In genomic region chr3:39096775-39097174, GRCh38 we compare ENCODE assay signal across 12 cellular contexts. TPM values are rescaled to one million over a fixed set of nuclear protein-coding genes. Genes with fewer than 3 reads are reported as not detected.
A peak's percentile ranks its signal among the peaks of the same experiment; 100 is the strongest.
DNase-seq lines count a peak whose midpoint lies in the region; ATAC-seq and TF ChIP-seq lines count a peak whose summit lies in the region.
"Had no signal": no experiment of that assay in that cellular context is flagged by ENCODE, and none has a peak within 500 bp of the region (broad histone marks: within the 10 kb centered on the region; RNA-seq: fewer than 3 reads in every experiment).

No MANE protein-coding gene starts in this region.

- no peak for DNase-seq in activated naive CD8-positive, alpha-beta T cell treated with anti-CD3 and anti-CD28 coated beads for 36 hours
- DNase-seq in right lobe of liver (no peak), HK-2 (ENCODE audit: unreplicated experiment) (no peak)
- DNase-seq in activated CD4-positive, CD25-positive, alpha-beta regulatory T cell treated with anti-CD3 and anti-CD28 coated beads, Interleukin-2, amount 50 U/mL, for 72 hours = no peak
- DNase-seq: activated effector memory CD4-positive, alpha-beta T cell treated with anti-CD3 and anti-CD28 coated beads, Interleukin-2, amount 50 U/mL, for 16 hours; OCI-M1; WERI-Rb-1 had no signal

- no peak overlapping the region for H3K4me3 ChIP-seq in right lobe of liver
- H3K4me3 ChIP-seq: skin epidermis had no signal

- intact Hi-C loops in right lobe of liver (cut with DNase I) = no loop called here

- no peaks in the 10 kb centered on the region for H3K9me3 Mint-ChIP-seq in activated naive CD8-positive, alpha-beta T cell (ENCODE audit: low read depth)
- no peaks in the 10 kb centered on the region for H3K9me3 Mint-ChIP-seq in activated naive CD8-positive, alpha-beta T cell treated with anti-CD3 and anti-CD28 coated beads for 36 hours

- TF ChIP-seq CTCF in right lobe of liver (IDR thresholded peaks at IDR 0.05) = no peak

- no peak for TF ChIP-seq POLR2A in right lobe of liver (IDR thresholded peaks at IDR 0.05)

- peak; percentile 25 to 58 (median 52) for ATAC-seq in right lobe of liver
- no peak for ATAC-seq in HG03432 (IDR thresholded peaks at IDR 0.05; ENCODE audit: unreplicated experiment)

- no peaks in the 10 kb centered on the region for H3K27me3 Mint-ChIP-seq in activated naive CD8-positive, alpha-beta T cell
- H3K27me3 Mint-ChIP-seq in activated naive CD8-positive, alpha-beta T cell treated with anti-CD3 and anti-CD28 coated beads for 36 hours = no peaks in the 10 kb centered on the region

- H3K4me1 Mint-ChIP-seq in activated naive CD8-positive, alpha-beta T cell (ENCODE audit: low read depth) = peaks cover 5% of the 10 kb centered on the region
- H3K4me1 Mint-ChIP-seq in activated naive CD8-positive, alpha-beta T cell treated with anti-CD3 and anti-CD28 coated beads for 36 hours = peaks cover 6% of the 10 kb centered on the region

- H3K4me1 ChIP-seq in right lobe of liver = no peaks in the 10 kb centered on the region

- peaks cover 0 to 57% (median 24%) of the 10 kb centered on the region in 4 donors for H3K36me3 ChIP-seq in right lobe of liver

- H3K36me3 Mint-ChIP-seq in activated naive CD8-positive, alpha-beta T cell = peaks cover 2% of the 10 kb centered on the region
- H3K36me3 Mint-ChIP-seq in activated naive CD8-positive, alpha-beta T cell treated with anti-CD3 and anti-CD28 coated beads for 36 hours = peaks cover 8% of the 10 kb centered on the region

- H3K9me3 ChIP-seq in right lobe of liver = no peaks in the 10 kb centered on the region

- H3K27ac Mint-ChIP-seq in activated naive CD8-positive, alpha-beta T cell = peak overlapping the region; percentile 47
- no peak overlapping the region for H3K27ac Mint-ChIP-seq in activated naive CD8-positive, alpha-beta T cell treated with anti-CD3 and anti-CD28 coated beads for 36 hours

- H3K27ac ChIP-seq in cingulate gyrus (ENCODE audit: low read depth, low read length) (peak overlapping the region; percentile 80), right lobe of liver (no peak overlapping the region), temporal lobe (ENCODE audit: low read depth, low read length) (peak overlapping the region; percentile 53)
- H3K27ac ChIP-seq: WERI-Rb-1 had no signal

- H3K4me3 Mint-ChIP-seq in activated naive CD8-positive, alpha-beta T cell = no peak overlapping the region
- no peak overlapping the region for H3K4me3 Mint-ChIP-seq in activated naive CD8-positive, alpha-beta T cell treated with anti-CD3 and anti-CD28 coated beads for 36 hours

- WGBS in right lobe of liver (ENCODE audit: insufficient coverage, low coverage, low lambda C conversion rate, missing lambda C conversion rate) = 8% methylated on average over 2 of the region's 3 CpGs

- no peaks in the 10 kb centered on the region for H3K27me3 ChIP-seq in right lobe of liver

RNA-seq across cellular contexts. Expression of gene GORASP1, which starts 10.7 kb away (rescaled TPM):
- 10 to 100 TPM; 11.5 to 11.9 TPM for total RNA-seq in activated naive CD8-positive, alpha-beta T cell treated with anti-CD3 and anti-CD28 coated beads for 36 hours
- 10 to 100 TPM; 27.8 to 35.5 (median 33.1) TPM for total RNA-seq in right lobe of liver
- 18.2 TPM for total RNA-seq in temporal lobe

RNA-seq across cellular contexts. Expression of gene TTC21A, which starts 10.7 kb away (rescaled TPM):
- under 1 TPM; 0.42 to 0.78 TPM for total RNA-seq in activated naive CD8-positive, alpha-beta T cell treated with anti-CD3 and anti-CD28 coated beads for 36 hours
- total RNA-seq in right lobe of liver (1 to 10 TPM; 1.4 to 3.5 (median 2.5) TPM), temporal lobe (2.0 TPM)

RNA-seq across cellular contexts. Expression of gene WDR48, which starts 45.0 kb away (rescaled TPM):
- total RNA-seq in activated naive CD8-positive, alpha-beta T cell treated with anti-CD3 and anti-CD28 coated beads for 36 hours = 10 to 100 TPM; 38.4 to 41.0 TPM
- total RNA-seq in right lobe of liver (10 to 100 TPM; 11.3 to 21.9 (median 18.3) TPM), temporal lobe (88.0 TPM)

RNA-seq across cellular contexts. Expression of gene SCN11A, which starts 45.0 kb away (rescaled TPM):
- under 1 TPM; 0.08 to 0.12 TPM for total RNA-seq in activated naive CD8-positive, alpha-beta T cell treated with anti-CD3 and anti-CD28 coated beads for 36 hours
- under 1 TPM in 5 of 6 experiments, not detected in 1; 0.12 to 0.31 (median 0.16) TPM for total RNA-seq in right lobe of liver
- total RNA-seq in temporal lobe = 0.25 TPM

RNA-seq across cellular contexts. Expression of gene CSRNP1, which starts 56.6 kb away (rescaled TPM):
- total RNA-seq in activated naive CD8-positive, alpha-beta T cell treated with anti-CD3 and anti-CD28 coated beads for 36 hours = 10 to 100 TPM; 53.4 to 54.8 TPM
- total RNA-seq in right lobe of liver (10 to 100 TPM in 5 of 6 experiments, 1 to 10 TPM in 1; 6.7 to 43.4 (median 17.4) TPM), temporal lobe (3.7 TPM)

Comparison
In these comparisons a context has a peak if more than half of its experiments do, and no peak if none do; other contexts are left out.
1. H3K27ac ChIP-seq: peak in cingulate gyrus (single experiment) and temporal lobe (single experiment); none in right lobe of liver (0 of 3).